Comparison of ENCODE assay signal across 1 cellular context in genomic region chr2:71000780-71001591, GRCh38.
TF ChIP-seq lines count a peak whose summit lies in the region.

No MANE protein-coding gene starts in this region.

TF ChIP-seq in HepG2, 621 proteins besides CTCF, POLR2A, EP300 and RAD21 (continued from another document and continues in another):
- TF ChIP-seq TERF1 (CRISPR knock-in tag; IDR thresholded peaks at IDR 0.05) (no peak), GLMP (CRISPR knock-in tag; IDR thresholded peaks at IDR 0.05; ENCODE audit: borderline replicate concordance) (no peak), MEIS1 (CRISPR knock-in tag; IDR thresholded peaks at IDR 0.05; ENCODE audit: borderline replicate concordance) (0 out of 2 replicates have a peak, but pooled peaks have one; percentile 36), SRSF4 (IDR thresholded peaks at IDR 0.05; ENCODE audit: low read depth, low read length, poor library complexity, severe bottlenecking) (no peak), TCF7 (IDR thresholded peaks at IDR 0.05; ENCODE audit: low read depth) (no peak), SMC3 (IDR thresholded peaks at IDR 0.05; ENCODE audit: low read length) (peak; percentile 14; the same call in 1 of the 2 replicates), SP1 (IDR thresholded peaks at IDR 0.05) (no peak), SP1 (CRISPR knock-in tag; IDR thresholded peaks at IDR 0.05) (0 out of 2 replicates have a peak, but pooled peaks have one; percentile 14), ZNF768 (CRISPR knock-in tag; IDR thresholded peaks at IDR 0.05) (0 out of 2 replicates have a peak, but pooled peaks have one; percentile 38), NAIF1 (CRISPR knock-in tag; IDR thresholded peaks at IDR 0.05; ENCODE audit: borderline replicate concordance) (no peak), ZNF790 (CRISPR knock-in tag; IDR thresholded peaks at IDR 0.05; ENCODE audit: borderline replicate concordance) (no peak), GMEB1 (CRISPR knock-in tag; IDR thresholded peaks at IDR 0.05; ENCODE audit: borderline replicate concordance) (no peak; the same call in 1 of the 2 replicates), ZBTB14 (CRISPR knock-in tag; IDR thresholded peaks at IDR 0.05) (no peak), ZBTB46 (CRISPR knock-in tag; IDR thresholded peaks at IDR 0.05; ENCODE audit: borderline replicate concordance) (no peak), TFAP4 (IDR thresholded peaks at IDR 0.05; ENCODE audit: borderline replicate concordance, low read depth) (no peak), ZNF781 (CRISPR knock-in tag; IDR thresholded peaks at IDR 0.05; ENCODE audit: borderline replicate concordance, not compliant biosample characterization) (peak; percentile 46), ZNF652 (CRISPR knock-in tag; IDR thresholded peaks at IDR 0.05; ENCODE audit: borderline replicate concordance, low read depth) (no peak), ZNF512 (CRISPR knock-in tag; IDR thresholded peaks at IDR 0.05) (no peak), ZNF207 (IDR thresholded peaks at IDR 0.05; ENCODE audit: borderline replicate concordance) (no peak), ZNF543 (CRISPR knock-in tag; IDR thresholded peaks at IDR 0.05) (peak; percentile 40; the same call in 1 of the 2 replicates), CEBPB (IDR thresholded peaks at IDR 0.05; ENCODE audit: borderline replicate concordance, low read depth, low read length) (no peak), PATZ1 (CRISPR knock-in tag; IDR thresholded peaks at IDR 0.05) (peak; percentile 35; the same call in 1 of the 2 replicates), ZC3H13 (CRISPR knock-in tag; IDR thresholded peaks at IDR 0.05) (no peak), SP5 (CRISPR knock-in tag; IDR thresholded peaks at IDR 0.05; ENCODE audit: borderline replicate concordance, low read depth) (no peak), ZBTB2 (CRISPR knock-in tag; IDR thresholded peaks at IDR 0.05; ENCODE audit: low read depth) (no peak), IKZF5 (CRISPR knock-in tag; IDR thresholded peaks at IDR 0.05) (peak; percentile 91; the same call in 1 of the 2 replicates), CAMTA2 (CRISPR knock-in tag; IDR thresholded peaks at IDR 0.05; ENCODE audit: borderline replicate concordance) (peak; percentile 87), POLR2AphosphoS2 (IDR thresholded peaks at IDR 0.05; ENCODE audit: low read depth, low read length) (no peak), ZEB1 (IDR thresholded peaks at IDR 0.05; ENCODE audit: insufficient replicate concordance, low read depth) (no peak), ZNF546 (CRISPR knock-in tag; conservative IDR thresholded peaks at IDR 0.05) (no peak), ZNF468 (CRISPR knock-in tag; IDR thresholded peaks at IDR 0.05) (no peak), ZFP36L2 (CRISPR knock-in tag; IDR thresholded peaks at IDR 0.05) (peak; percentile 81; the same call in 1 of the 2 replicates), GATA4 (IDR thresholded peaks at IDR 0.05; ENCODE audit: borderline replicate concordance, low read depth) (no peak), CBX5 (CRISPR knock-in tag; IDR thresholded peaks at IDR 0.05; ENCODE audit: borderline replicate concordance) (peak; percentile 31; the same call in 1 of the 2 replicates), ZKSCAN5 (CRISPR knock-in tag; IDR thresholded peaks at IDR 0.05) (peak; percentile 70; the same call in 1 of the 2 replicates), TARDBP (CRISPR knock-in tag; IDR thresholded peaks at IDR 0.05) (no peak), ZNF274 (CRISPR knock-in tag; IDR thresholded peaks at IDR 0.05) (0 out of 2 replicates have a peak, but pooled peaks have one; percentile 26), ZNF136 (CRISPR knock-in tag; IDR thresholded peaks at IDR 0.05; ENCODE audit: low read depth) (no peak; the same call in 1 of the 2 replicates), MLXIP (CRISPR knock-in tag; IDR thresholded peaks at IDR 0.05; ENCODE audit: borderline replicate concordance) (no peak), SP2 (CRISPR knock-in tag; IDR thresholded peaks at IDR 0.05) (0 out of 2 replicates have a peak, but pooled peaks have one; percentile 18), KLF15 (CRISPR knock-in tag; IDR thresholded peaks at IDR 0.05; ENCODE audit: borderline replicate concordance) (no peak), ZNF839 (CRISPR knock-in tag; IDR thresholded peaks at IDR 0.05; ENCODE audit: borderline replicate concordance) (no peak), NR0B2 (CRISPR knock-in tag; IDR thresholded peaks at IDR 0.05) (peak; percentile 58; the same call in 1 of the 2 replicates), GPN1 (CRISPR knock-in tag; IDR thresholded peaks at IDR 0.05; ENCODE audit: borderline replicate concordance) (no peak), ZNF564 (CRISPR knock-in tag; IDR thresholded peaks at IDR 0.05) (no peak), PRPF4 (IDR thresholded peaks at IDR 0.05; ENCODE audit: low read depth, low read length, poor library complexity, severe bottlenecking) (no peak)
